ENCODE assay signal across 1 cellular context in genomic region chr6:123997223-123997622, GRCh38.
TF ChIP-seq lines count a peak whose summit lies in the region.

No MANE protein-coding gene starts in this region.

TF ChIP-seq in HEK293, 187 proteins besides CTCF, POLR2A, EP300 and RAD21 (continued from another document):
- TF ChIP-seq, protein P1, sequence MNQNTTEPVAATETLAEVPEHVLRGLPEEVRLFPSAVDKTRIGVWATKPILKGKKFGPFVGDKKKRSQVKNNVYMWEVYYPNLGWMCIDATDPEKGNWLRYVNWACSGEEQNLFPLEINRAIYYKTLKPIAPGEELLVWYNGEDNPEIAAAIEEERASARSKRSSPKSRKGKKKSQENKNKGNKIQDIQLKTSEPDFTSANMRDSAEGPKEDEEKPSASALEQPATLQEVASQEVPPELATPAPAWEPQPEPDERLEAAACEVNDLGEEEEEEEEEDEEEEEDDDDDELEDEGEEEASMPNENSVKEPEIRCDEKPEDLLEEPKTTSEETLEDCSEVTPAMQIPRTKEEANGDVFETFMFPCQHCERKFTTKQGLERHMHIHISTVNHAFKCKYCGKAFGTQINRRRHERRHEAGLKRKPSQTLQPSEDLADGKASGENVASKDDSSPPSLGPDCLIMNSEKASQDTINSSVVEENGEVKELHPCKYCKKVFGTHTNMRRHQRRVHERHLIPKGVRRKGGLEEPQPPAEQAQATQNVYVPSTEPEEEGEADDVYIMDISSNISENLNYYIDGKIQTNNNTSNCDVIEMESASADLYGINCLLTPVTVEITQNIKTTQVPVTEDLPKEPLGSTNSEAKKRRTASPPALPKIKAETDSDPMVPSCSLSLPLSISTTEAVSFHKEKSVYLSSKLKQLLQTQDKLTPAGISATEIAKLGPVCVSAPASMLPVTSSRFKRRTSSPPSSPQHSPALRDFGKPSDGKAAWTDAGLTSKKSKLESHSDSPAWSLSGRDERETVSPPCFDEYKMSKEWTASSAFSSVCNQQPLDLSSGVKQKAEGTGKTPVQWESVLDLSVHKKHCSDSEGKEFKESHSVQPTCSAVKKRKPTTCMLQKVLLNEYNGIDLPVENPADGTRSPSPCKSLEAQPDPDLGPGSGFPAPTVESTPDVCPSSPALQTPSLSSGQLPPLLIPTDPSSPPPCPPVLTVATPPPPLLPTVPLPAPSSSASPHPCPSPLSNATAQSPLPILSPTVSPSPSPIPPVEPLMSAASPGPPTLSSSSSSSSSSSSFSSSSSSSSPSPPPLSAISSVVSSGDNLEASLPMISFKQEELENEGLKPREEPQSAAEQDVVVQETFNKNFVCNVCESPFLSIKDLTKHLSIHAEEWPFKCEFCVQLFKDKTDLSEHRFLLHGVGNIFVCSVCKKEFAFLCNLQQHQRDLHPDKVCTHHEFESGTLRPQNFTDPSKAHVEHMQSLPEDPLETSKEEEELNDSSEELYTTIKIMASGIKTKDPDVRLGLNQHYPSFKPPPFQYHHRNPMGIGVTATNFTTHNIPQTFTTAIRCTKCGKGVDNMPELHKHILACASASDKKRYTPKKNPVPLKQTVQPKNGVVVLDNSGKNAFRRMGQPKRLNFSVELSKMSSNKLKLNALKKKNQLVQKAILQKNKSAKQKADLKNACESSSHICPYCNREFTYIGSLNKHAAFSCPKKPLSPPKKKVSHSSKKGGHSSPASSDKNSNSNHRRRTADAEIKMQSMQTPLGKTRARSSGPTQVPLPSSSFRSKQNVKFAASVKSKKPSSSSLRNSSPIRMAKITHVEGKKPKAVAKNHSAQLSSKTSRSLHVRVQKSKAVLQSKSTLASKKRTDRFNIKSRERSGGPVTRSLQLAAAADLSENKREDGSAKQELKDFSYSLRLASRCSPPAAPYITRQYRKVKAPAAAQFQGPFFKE (tag by site-specific recombination; IDR thresholded peaks at IDR 0.05; ENCODE audit: borderline replicate concordance) = no peak
- TF ChIP-seq FEZF1 (tag by site-specific recombination; IDR thresholded peaks at IDR 0.05) (peak; percentile 66), ZNF292 (tag by site-specific recombination; IDR thresholded peaks at IDR 0.05; ENCODE audit: borderline replicate concordance, low read depth) (no peak), ZNF350 (tag by site-specific recombination; IDR thresholded peaks at IDR 0.05) (0 out of 2 replicates have a peak, but pooled peaks have one; percentile 47), ZNF366 (tag by site-specific recombination; conservative IDR thresholded peaks at IDR 0.05) (no peak), ZNF138 (tag by site-specific recombination; IDR thresholded peaks at IDR 0.05; ENCODE audit: borderline replicate concordance) (no peak), ZIC2 (tag by site-specific recombination; IDR thresholded peaks at IDR 0.05) (peak; percentile 57; the same call in 1 of the 2 replicates), SP3 (tag by site-specific recombination; IDR thresholded peaks at IDR 0.05) (no peak)
